Comparison of ENCODE assay signal across 8 cellular contexts in genomic region chr11:64566042-64566914, GRCh38. TPM values are rescaled to one million over a fixed set of nuclear protein-coding genes. Genes with fewer than 3 reads are reported as not detected.
DNase-seq lines count a peak whose midpoint lies in the region; ATAC-seq lines count a peak whose summit lies in the region.

No MANE protein-coding gene starts in this region.

- CTCF ChIA-PET in activated CD8-positive, alpha-beta T cell treated with anti-CD3 and anti-CD28 coated beads, Interleukin-2, amount 10 ng/mL, durations not matched to agents 7 days and 5 days (lab: Charles Lee), result interaction anchor here (1.5 kb wide), 1 partner anchor 83 kb away, joined by 5 read pairs; no protein-coding TSS in a partner anchor

- no peaks in the 10 kb centered on the region for H3F3A ChIP-seq in GM23248 (ENCODE audit: insufficient read depth)

- no peaks in the 10 kb centered on the region for H3K9me3 Mint-ChIP-seq in activated CD8-positive, alpha-beta T cell treated with anti-CD3 and anti-CD28 coated beads, Interleukin-2, amount 10 ng/mL, durations not matched to agents 7 days and 5 days (ENCODE audit: insufficient read depth)

- H3K4me3 Mint-ChIP-seq in activated CD8-positive, alpha-beta T cell treated with anti-CD3 and anti-CD28 coated beads, Interleukin-2, amount 10 ng/mL, durations not matched to agents 7 days and 5 days, result no peak overlapping the region

- no peaks in the 10 kb centered on the region for H3K36me3 Mint-ChIP-seq in activated CD8-positive, alpha-beta T cell treated with anti-CD3 and anti-CD28 coated beads, Interleukin-2, amount 10 ng/mL, durations not matched to agents 7 days and 5 days (ENCODE audit: low read depth)

- H3K9ac ChIP-seq in GM23248, result peak overlapping the region; percentile 62

- H2AFZ ChIP-seq in GM23248, result peak overlapping the region; percentile 78

- peak overlapping the region; percentile 58 for H3K4me3 ChIP-seq in GM23248

- no peaks in the 10 kb centered on the region for H3K27me3 ChIP-seq in GM23248 (replicated peaks; ENCODE audit: insufficient read depth)

- H3K79me2 ChIP-seq in GM23248 (ENCODE audit: insufficient read depth), result no peaks in the 10 kb centered on the region

- POLR2A ChIA-PET in activated CD8-positive, alpha-beta T cell treated with anti-CD3 and anti-CD28 coated beads, Interleukin-2, amount 10 ng/mL, durations not matched to agents 7 days and 5 days (lab: Charles Lee), result no interaction called here

- no peaks in the 10 kb centered on the region for H4K20me1 ChIP-seq in GM23248 (ENCODE audit: insufficient read depth)

- no peaks in the 10 kb centered on the region for H3K9me3 ChIP-seq in GM23248 (ENCODE audit: low read depth)

- ATAC-seq in activated CD8-positive, alpha-beta T cell treated with anti-CD3 and anti-CD28 coated beads, Interleukin-2, amount 10 ng/mL, durations not matched to agents 7 days and 5 days, result peak; percentile 46
- ATAC-seq in HG03095 (IDR thresholded peaks at IDR 0.05; ENCODE audit: unreplicated experiment), result no peak

- H3K36me3 ChIP-seq in GM23248 (ENCODE audit: low read depth), result no peaks in the 10 kb centered on the region

- DNase-seq in GM23248, result peak; percentile 88
- peak; percentile 89 for DNase-seq in NCI-H2171 treated with DMSO at 0.1 percent for 48 hours (lab: John Stamatoyannopoulos, UW)
- peak; percentile 29 for DNase-seq in activated CD8-positive, alpha-beta T cell treated with anti-CD3 and anti-CD28 coated beads, Interleukin-2, amount 10 ng/mL, durations not matched to agents 7 days and 5 days
- DNase-seq in glomerular endothelial cell (ENCODE audit: extremely low read depth, low read depth, low spot score), result peak; percentile 14
- DNase-seq in pons (ENCODE audit: low spot score), result peak; percentile 55
- no peak for DNase-seq in NCI-H510A treated with DMSO at 0.1 percent for 48 hours (lab: John Stamatoyannopoulos, UW)
- DNase-seq in NCI-H187 (lab: John Stamatoyannopoulos, UW), result no peak

- WGBS in GM23248 (ENCODE audit: low coverage in 1 of 2, low lambda C conversion rate in 2 of 2, missing lambda C conversion rate in 2 of 2), 2 experiments, result 20% methylated on average over 18 of the region's 18 CpGs

- in situ Hi-C loops in GM23248 (cut with MboI), result no loop called here

- peak overlapping the region; percentile 26 for H3K27ac Mint-ChIP-seq in activated CD8-positive, alpha-beta T cell treated with anti-CD3 and anti-CD28 coated beads, Interleukin-2, amount 10 ng/mL, durations not matched to agents 7 days and 5 days

- no peaks in the 10 kb centered on the region for H3K27me3 Mint-ChIP-seq in activated CD8-positive, alpha-beta T cell treated with anti-CD3 and anti-CD28 coated beads, Interleukin-2, amount 10 ng/mL, durations not matched to agents 7 days and 5 days (ENCODE audit: low read depth)

- H3K4me1 ChIP-seq in GM23248 (ENCODE audit: insufficient read depth), result no peaks in the 10 kb centered on the region

- H3K4me1 Mint-ChIP-seq in activated CD8-positive, alpha-beta T cell treated with anti-CD3 and anti-CD28 coated beads, Interleukin-2, amount 10 ng/mL, durations not matched to agents 7 days and 5 days (ENCODE audit: low read depth), result peaks cover 2% of the 10 kb centered on the region

- H3K9me2 ChIP-seq in GM23248 (ENCODE audit: insufficient read depth), result no peaks in the 10 kb centered on the region

- H3K4me2 ChIP-seq in GM23248 (ENCODE audit: unreplicated experiment), result peak overlapping the region; percentile 77

- no peak overlapping the region for H3K27ac ChIP-seq in GM23248

RNA-seq across cellular contexts. Expression of gene SLC22A11, which starts 10.5 kb away (rescaled TPM):
- not detected in 2 replicates for total RNA-seq in GM23248 (2014; rRNA removed; shearing (Covaris generic))
- not detected in 2 replicates for polyA plus RNA-seq in GM23248 (2016; fragmentation: Nextera tagmentation; extraction: Ambion mirVana)
- not detected for total RNA-seq in activated CD8-positive, alpha-beta T cell treated with anti-CD3 and anti-CD28 coated beads, Interleukin-2, amount 10 ng/mL, durations not matched to agents 7 days and 5 days
- total RNA-seq in glomerular endothelial cell, result not detected in 2 replicates

RNA-seq across cellular contexts. Expression of gene SLC22A12, which starts 24.7 kb away (rescaled TPM):
- total RNA-seq in GM23248 (2014; rRNA removed; shearing (Covaris generic)), result not detected in 2 replicates
- polyA plus RNA-seq in GM23248 (2016; fragmentation: Nextera tagmentation; extraction: Ambion mirVana), result not detected in 2 replicates
- not detected for total RNA-seq in activated CD8-positive, alpha-beta T cell treated with anti-CD3 and anti-CD28 coated beads, Interleukin-2, amount 10 ng/mL, durations not matched to agents 7 days and 5 days
- total RNA-seq in glomerular endothelial cell, result not detected in 2 replicates

Comparison
In these comparisons a context has a peak if more than half of its experiments do, and no peak if none do; other contexts are left out.
1. DNase-seq: peak in GM23248 (single experiment), NCI-H2171 treated with DMSO at 0.1 percent for 48 hours (single experiment), activated CD8-positive, alpha-beta T cell treated with anti-CD3 and anti-CD28 coated beads, Interleukin-2, amount 10 ng/mL, durations not matched to agents 7 days and 5 days (single experiment), glomerular endothelial cell (single experiment) and pons (single experiment); none in NCI-H510A treated with DMSO at 0.1 percent for 48 hours (single experiment) and NCI-H187 (0 of 2).